ENCODE assay signal across 1 cellular context in the genomic region with DNA sequence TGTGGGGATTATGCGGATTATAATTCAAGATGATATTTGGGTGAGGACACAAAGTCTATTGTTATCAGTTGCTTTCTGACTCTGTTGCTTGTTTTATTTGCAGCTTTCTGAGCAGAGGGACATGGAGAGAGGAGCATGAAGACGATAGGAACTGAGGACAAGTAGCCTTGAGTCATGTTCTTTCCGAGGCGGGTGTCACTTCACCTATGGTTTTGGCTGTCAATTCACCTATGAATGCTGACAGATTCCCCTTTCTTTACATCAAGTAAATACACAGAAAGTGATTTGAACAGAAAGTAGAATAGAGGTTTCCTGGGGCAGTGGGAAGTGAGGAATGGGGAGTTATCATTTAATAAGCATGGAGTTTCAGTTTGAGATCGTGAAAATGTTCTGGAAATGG.
TF ChIP-seq lines count a peak whose summit lies in the region.

No MANE protein-coding gene starts in this region.

TF ChIP-seq in WTC11, 78 proteins besides CTCF, POLR2A, EP300 and RAD21 (continued from another document):
- TF ChIP-seq, protein P1, sequence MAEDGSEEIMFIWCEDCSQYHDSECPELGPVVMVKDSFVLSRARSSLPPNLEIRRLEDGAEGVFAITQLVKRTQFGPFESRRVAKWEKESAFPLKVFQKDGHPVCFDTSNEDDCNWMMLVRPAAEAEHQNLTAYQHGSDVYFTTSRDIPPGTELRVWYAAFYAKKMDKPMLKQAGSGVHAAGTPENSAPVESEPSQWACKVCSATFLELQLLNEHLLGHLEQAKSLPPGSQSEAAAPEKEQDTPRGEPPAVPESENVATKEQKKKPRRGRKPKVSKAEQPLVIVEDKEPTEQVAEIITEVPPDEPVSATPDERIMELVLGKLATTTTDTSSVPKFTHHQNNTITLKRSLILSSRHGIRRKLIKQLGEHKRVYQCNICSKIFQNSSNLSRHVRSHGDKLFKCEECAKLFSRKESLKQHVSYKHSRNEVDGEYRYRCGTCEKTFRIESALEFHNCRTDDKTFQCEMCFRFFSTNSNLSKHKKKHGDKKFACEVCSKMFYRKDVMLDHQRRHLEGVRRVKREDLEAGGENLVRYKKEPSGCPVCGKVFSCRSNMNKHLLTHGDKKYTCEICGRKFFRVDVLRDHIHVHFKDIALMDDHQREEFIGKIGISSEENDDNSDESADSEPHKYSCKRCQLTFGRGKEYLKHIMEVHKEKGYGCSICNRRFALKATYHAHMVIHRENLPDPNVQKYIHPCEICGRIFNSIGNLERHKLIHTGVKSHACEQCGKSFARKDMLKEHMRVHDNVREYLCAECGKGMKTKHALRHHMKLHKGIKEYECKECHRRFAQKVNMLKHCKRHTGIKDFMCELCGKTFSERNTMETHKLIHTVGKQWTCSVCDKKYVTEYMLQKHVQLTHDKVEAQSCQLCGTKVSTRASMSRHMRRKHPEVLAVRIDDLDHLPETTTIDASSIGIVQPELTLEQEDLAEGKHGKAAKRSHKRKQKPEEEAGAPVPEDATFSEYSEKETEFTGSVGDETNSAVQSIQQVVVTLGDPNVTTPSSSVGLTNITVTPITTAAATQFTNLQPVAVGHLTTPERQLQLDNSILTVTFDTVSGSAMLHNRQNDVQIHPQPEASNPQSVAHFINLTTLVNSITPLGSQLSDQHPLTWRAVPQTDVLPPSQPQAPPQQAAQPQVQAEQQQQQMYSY (CRISPR knock-in tag; IDR thresholded peaks at IDR 0.05): no peak
- TF ChIP-seq NR2C2 (CRISPR knock-in tag; IDR thresholded peaks at IDR 0.05) (no peak), ESRRA (CRISPR knock-in tag; IDR thresholded peaks at IDR 0.05; ENCODE audit: borderline replicate concordance) (no peak)
- TF ChIP-seq, protein P2, sequence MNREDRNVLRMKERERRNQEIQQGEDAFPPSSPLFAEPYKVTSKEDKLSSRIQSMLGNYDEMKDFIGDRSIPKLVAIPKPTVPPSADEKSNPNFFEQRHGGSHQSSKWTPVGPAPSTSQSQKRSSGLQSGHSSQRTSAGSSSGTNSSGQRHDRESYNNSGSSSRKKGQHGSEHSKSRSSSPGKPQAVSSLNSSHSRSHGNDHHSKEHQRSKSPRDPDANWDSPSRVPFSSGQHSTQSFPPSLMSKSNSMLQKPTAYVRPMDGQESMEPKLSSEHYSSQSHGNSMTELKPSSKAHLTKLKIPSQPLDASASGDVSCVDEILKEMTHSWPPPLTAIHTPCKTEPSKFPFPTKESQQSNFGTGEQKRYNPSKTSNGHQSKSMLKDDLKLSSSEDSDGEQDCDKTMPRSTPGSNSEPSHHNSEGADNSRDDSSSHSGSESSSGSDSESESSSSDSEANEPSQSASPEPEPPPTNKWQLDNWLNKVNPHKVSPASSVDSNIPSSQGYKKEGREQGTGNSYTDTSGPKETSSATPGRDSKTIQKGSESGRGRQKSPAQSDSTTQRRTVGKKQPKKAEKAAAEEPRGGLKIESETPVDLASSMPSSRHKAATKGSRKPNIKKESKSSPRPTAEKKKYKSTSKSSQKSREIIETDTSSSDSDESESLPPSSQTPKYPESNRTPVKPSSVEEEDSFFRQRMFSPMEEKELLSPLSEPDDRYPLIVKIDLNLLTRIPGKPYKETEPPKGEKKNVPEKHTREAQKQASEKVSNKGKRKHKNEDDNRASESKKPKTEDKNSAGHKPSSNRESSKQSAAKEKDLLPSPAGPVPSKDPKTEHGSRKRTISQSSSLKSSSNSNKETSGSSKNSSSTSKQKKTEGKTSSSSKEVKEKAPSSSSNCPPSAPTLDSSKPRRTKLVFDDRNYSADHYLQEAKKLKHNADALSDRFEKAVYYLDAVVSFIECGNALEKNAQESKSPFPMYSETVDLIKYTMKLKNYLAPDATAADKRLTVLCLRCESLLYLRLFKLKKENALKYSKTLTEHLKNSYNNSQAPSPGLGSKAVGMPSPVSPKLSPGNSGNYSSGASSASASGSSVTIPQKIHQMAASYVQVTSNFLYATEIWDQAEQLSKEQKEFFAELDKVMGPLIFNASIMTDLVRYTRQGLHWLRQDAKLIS (CRISPR knock-in tag; IDR thresholded peaks at IDR 0.05; ENCODE audit: borderline replicate concordance): no peak
- TF ChIP-seq, protein P3, sequence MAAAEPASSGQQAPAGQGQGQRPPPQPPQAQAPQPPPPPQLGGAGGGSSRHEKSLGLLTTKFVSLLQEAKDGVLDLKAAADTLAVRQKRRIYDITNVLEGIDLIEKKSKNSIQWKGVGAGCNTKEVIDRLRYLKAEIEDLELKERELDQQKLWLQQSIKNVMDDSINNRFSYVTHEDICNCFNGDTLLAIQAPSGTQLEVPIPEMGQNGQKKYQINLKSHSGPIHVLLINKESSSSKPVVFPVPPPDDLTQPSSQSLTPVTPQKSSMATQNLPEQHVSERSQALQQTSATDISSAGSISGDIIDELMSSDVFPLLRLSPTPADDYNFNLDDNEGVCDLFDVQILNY (CRISPR knock-in tag; IDR thresholded peaks at IDR 0.05): no peak
